In genomic region chr15:43602233-43602632, GRCh38 we compare ENCODE assay signal across 13 cellular contexts. TPM values are rescaled to one million over a fixed set of nuclear protein-coding genes. Genes with fewer than 3 reads are reported as not detected.
DNase-seq lines count a peak whose midpoint lies in the region; ATAC-seq, FAIRE-seq and TF ChIP-seq lines count a peak whose summit lies in the region.
"Not testable (repeated sequence)": the region's sequence is repeated elsewhere in the genome, so short reads cannot be mapped to it uniquely, and the experiment has no call there.
"Had no signal": no experiment of that assay in that cellular context is flagged by ENCODE, and none has a peak within 500 bp of the region (broad histone marks: within the 10 kb centered on the region; RNA-seq: fewer than 3 reads in every experiment).

No MANE protein-coding gene starts in this region.

- FAIRE-seq in kidney (lab: Jason Lieb, UNC) = not testable (repeated sequence)

- in situ Hi-C loops in gastrocnemius medialis (cut with MboI; ENCODE audit: low sequenced_read_pairs in 4 of 4) = not testable (repeated sequence)

- not testable (repeated sequence) for TF ChIP-seq CTCF in A673 (conservative IDR thresholded peaks at IDR 0.05; ENCODE audit: low read depth, low read length); PC-3 (conservative IDR thresholded peaks at IDR 0.05; ENCODE audit: low read depth, low read length); kidney (IDR thresholded peaks at IDR 0.05; ENCODE audit: borderline replicate concordance, extremely low read depth, insufficient read depth); gastrocnemius medialis (IDR thresholded peaks at IDR 0.05 in 4 of 5, conservative IDR thresholded peaks at IDR 0.05 in 1 of 5)

- CTCF ChIA-PET in A673 (lab: Charles Lee); PC-3 (lab: Charles Lee): not testable (repeated sequence)

- not testable (repeated sequence) for H3K27ac ChIP-seq in A673 (ENCODE audit: low read depth, low read length, poor library complexity, severe bottlenecking); PC-3 (ENCODE audit: low read length); kidney (ENCODE audit: low read depth in 2 of 2, low read length in 2 of 2); gastrocnemius medialis

- intact Hi-C loops in A673 (cut with micrococcal nuclease; ENCODE audit: unreplicated experiment); PC-3 (cut with micrococcal nuclease); kidney (cut with DNase I); gastrocnemius medialis (cut with DNase I; ENCODE audit: low total_unique reads): not testable (repeated sequence)

- H3K4me3 ChIP-seq in A673 (ENCODE audit: low read depth, low read length, poor library complexity, severe bottlenecking); PC-3 (ENCODE audit: low read length); kidney (ENCODE audit: low read length in 2 of 2); gastrocnemius medialis: not testable (repeated sequence)

- peak; percentile 44; the same call in 1 of the 2 replicates for TF ChIP-seq EP300 in Ishikawa (IDR thresholded peaks at IDR 0.05; ENCODE audit: borderline replicate concordance)

- not testable (repeated sequence) for TF ChIP-seq RAD21 in Ishikawa (IDR thresholded peaks at IDR 0.05; ENCODE audit: low read depth)

- not testable (repeated sequence) for H3K27me3 ChIP-seq in A673 (replicated peaks; ENCODE audit: insufficient read depth, low read depth, low read length, poor library complexity); PC-3 (ENCODE audit: low read length); gastrocnemius medialis

- not testable (repeated sequence) for TF ChIP-seq POLR2A in gastrocnemius medialis (IDR thresholded peaks at IDR 0.05)

- H3K9me2 ChIP-seq in PC-3 (replicated peaks; ENCODE audit: low read length) = not testable (repeated sequence)

- not testable (repeated sequence) for H4K20me1 ChIP-seq in PC-3 (ENCODE audit: low read length)

- not testable (repeated sequence) for BruUV-seq in A673 (replicated peaks; lab: Mats Ljungman, UMichigan); PC-3 (replicated peaks; lab: Mats Ljungman, UMichigan)

- not testable (repeated sequence) for H3F3A ChIP-seq in PC-3 (ENCODE audit: low read length, unreplicated experiment)

- not testable (repeated sequence) for H3K9me3 ChIP-seq in A673 (ENCODE audit: low read depth, low read length, poor library complexity, severe bottlenecking); PC-3 (ENCODE audit: low read length); kidney (ENCODE audit: control insufficient read depth in 1 of 2, low read length in 2 of 2); gastrocnemius medialis

- not testable (repeated sequence) for H3K9ac ChIP-seq in PC-3 (ENCODE audit: low read length); kidney (ENCODE audit: low read length in 2 of 2)

- ATAC-seq in PC-3 = peak; percentile 67
- peak; percentile 60 to 69 for ATAC-seq in gastrocnemius medialis

- peak; percentile 91 for DNase-seq in A673 (ENCODE audit: low spot score)
- DNase-seq in DMS79 (lab: John Stamatoyannopoulos, UW) = peak; percentile 39
- peak; percentile 21 for DNase-seq in NCI-H2107 treated with DMSO at 0.1 percent for 48 hours (lab: John Stamatoyannopoulos, UW; ENCODE audit: unreplicated experiment)
- DNase-seq in PC-3 = peak; percentile 51
- DNase-seq in astrocyte of the hippocampus (ENCODE audit: low read depth, low spot score) = peak; percentile 71
- peak; percentile 77 for DNase-seq in kidney
- DNase-seq in gastrocnemius medialis = peak; percentile 36 to 65

- not testable (repeated sequence) for H3K4me1 ChIP-seq in A673 (ENCODE audit: insufficient read depth, low read length, poor library complexity, severe bottlenecking); PC-3 (ENCODE audit: insufficient read depth, low read length); kidney (ENCODE audit: control insufficient read depth in 1 of 2, insufficient read depth in 1 of 2, low read depth in 1 of 2, low read length in 2 of 2); gastrocnemius medialis

- not testable (repeated sequence) for H3K36me3 ChIP-seq in A673 (ENCODE audit: insufficient read depth, low read length, poor library complexity, severe bottlenecking); PC-3 (ENCODE audit: low read depth, low read length); kidney (ENCODE audit: control insufficient read depth in 1 of 2, insufficient read depth in 2 of 2, low read length in 2 of 2); gastrocnemius medialis

- H3K4me2 ChIP-seq in PC-3 (ENCODE audit: low read length) = not testable (repeated sequence)

- POLR2A ChIA-PET in A673 (lab: Charles Lee; ENCODE audit: low non-redundant PET); PC-3 (lab: Charles Lee; ENCODE audit: unreplicated experiment): not testable (repeated sequence)

- not testable (repeated sequence) for H3K79me2 ChIP-seq in PC-3 (ENCODE audit: low read length)

- not testable (repeated sequence) for H2AFZ ChIP-seq in PC-3 (ENCODE audit: low read length)

TF ChIP-seq in Ishikawa, 13 proteins besides CTCF, POLR2A, EP300 and RAD21:
- TF ChIP-seq NFIC (IDR thresholded peaks at IDR 0.05) = peak; percentile 73
- TF ChIP-seq TCF12 (IDR thresholded peaks at IDR 0.05; ENCODE audit: low read depth) = peak; percentile 55
- TF ChIP-seq TEAD4 (IDR thresholded peaks at IDR 0.05) = peak; percentile 40; the same call in 1 of the 2 replicates

RNA-seq across cellular contexts. Expression of gene CKMT1B, which starts 8.4 kb away (rescaled TPM):
- total RNA-seq in A673 (2021) (1.1 and 1.6 TPM in 2 replicates), PC-3 (2014; rRNA removed) (6.1 and 8.7 TPM in 2 replicates), kidney (14.5 TPM), gastrocnemius medialis (under 1 TPM in 1 of 4 donors, not detected in 3; 0.46 TPM)
- polyA plus RNA-seq in kidney (ENCODE audit: insufficient read depth, low read depth, low replicate concordance) = 9.2 TPM
- total RNA-seq: cardiac septum, dermis microvascular lymphatic vessel endothelial cell, fibroblast of lung, glomerular endothelial cell, lung microvascular endothelial cell had no signal
- polyA plus RNA-seq: fibroblast of lung had no signal

RNA-seq across cellular contexts. Expression of gene PPIP5K1, which starts 12.2 kb away (rescaled TPM):
- total RNA-seq in A673 (2021) (33.5 and 40.4 TPM in 2 replicates), PC-3 (2014; rRNA removed) (19.8 and 24.9 TPM in 2 replicates), kidney (64.6 TPM), gastrocnemius medialis (10 to 100 TPM; 14.4 to 41.2 (median 16.6) TPM)
- polyA plus RNA-seq in kidney (ENCODE audit: insufficient read depth, low read depth, low replicate concordance) = 7.7 TPM

RNA-seq across cellular contexts. Expression of gene STRC, which starts 16.4 kb away (rescaled TPM):
- total RNA-seq in A673 (2021) (0.17 and 0.28 TPM in 2 replicates), PC-3 (2014; rRNA removed) (0.22 and 0.46 TPM in 2 replicates), kidney (0.19 TPM), gastrocnemius medialis (under 1 TPM in 1 of 4 donors, not detected in 3; 0.41 TPM)
- 0.22 TPM for polyA plus RNA-seq in kidney (ENCODE audit: insufficient read depth, low read depth, low replicate concordance)
- total RNA-seq: dermis microvascular lymphatic vessel endothelial cell, glomerular endothelial cell, lung microvascular endothelial cell had no signal
- polyA plus RNA-seq: fibroblast of lung had no signal

RNA-seq across cellular contexts. Expression of gene CATSPER2, which starts 46.4 kb away (rescaled TPM):
- total RNA-seq in A673 (2021) = 2.2 and 2.9 TPM in 2 replicates
- total RNA-seq in PC-3 (2014; rRNA removed) = 0.55 and 4.0 TPM in 2 replicates
- 6.5 TPM for total RNA-seq in kidney
- 1.9 TPM for polyA plus RNA-seq in kidney (ENCODE audit: insufficient read depth, low read depth, low replicate concordance)
- total RNA-seq in gastrocnemius medialis = 1 to 10 TPM in 3 of 4 donors, under 1 TPM in 1; 0.29 to 2.1 (median 1.1) TPM

Comparison
In these comparisons a context has a peak if more than half of its experiments do, and no peak if none do; other contexts are left out.
1. DNase-seq: peak in every context shown above with its lines; median percentile 91 in A673; 77 in kidney; 71 in astrocyte of the hippocampus; 51 in PC-3; 50 in gastrocnemius medialis; 39 in DMS79; 21 in NCI-H2107 treated with DMSO at 0.1 percent for 48 hours.